ENCODE assay signal across 13 cellular contexts in the genomic region with DNA sequence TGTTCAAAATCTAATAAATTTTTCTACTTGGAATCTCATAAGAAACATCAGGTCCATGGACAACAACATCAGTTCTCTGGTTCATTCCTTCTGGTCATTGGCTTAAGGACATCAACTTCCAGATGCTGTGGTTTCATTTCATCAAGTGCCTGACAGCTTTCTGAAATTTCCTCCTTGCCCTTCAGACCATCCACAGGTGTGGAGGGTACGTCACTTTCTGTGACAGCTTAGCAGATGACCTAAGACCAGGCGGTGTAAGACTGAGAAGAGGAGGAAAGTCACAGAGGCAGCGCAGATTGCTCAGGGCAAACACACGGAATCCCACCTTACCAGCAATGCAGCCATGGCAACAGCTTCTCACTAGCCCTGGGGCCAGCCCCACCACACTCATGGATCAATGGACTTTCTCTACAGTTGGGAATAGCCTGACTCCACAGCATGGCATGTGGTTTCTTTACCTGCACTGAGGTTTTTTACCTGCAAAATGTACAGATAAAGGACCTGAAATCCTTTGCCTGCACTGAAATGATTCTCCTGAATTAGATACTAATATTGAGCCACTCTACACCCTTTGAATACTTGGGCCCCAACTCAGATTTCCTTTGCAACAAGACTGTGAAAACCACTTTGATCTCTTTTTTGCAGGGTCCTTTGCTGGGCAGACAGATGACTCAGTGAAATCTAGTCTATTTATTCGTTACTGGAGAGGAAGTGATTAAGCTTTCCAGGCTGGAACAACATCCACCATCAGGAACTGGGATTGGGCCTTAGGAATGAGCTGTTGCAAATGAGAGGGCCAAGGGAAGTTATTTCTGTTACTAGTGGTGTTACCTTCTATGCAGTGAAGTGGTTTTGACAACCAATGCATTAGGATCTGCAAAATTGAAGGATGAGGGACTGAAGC. TPM values are rescaled to one million over a fixed set of nuclear protein-coding genes. Genes with fewer than 3 reads are reported as not detected.
DNase-seq lines count a peak whose midpoint lies in the region; ATAC-seq lines count a peak whose summit lies in the region.
"Had no signal": no experiment of that assay in that cellular context is flagged by ENCODE, and none has a peak within 500 bp of the region (broad histone marks: within the 10 kb centered on the region; RNA-seq: fewer than 3 reads in every experiment).

No MANE protein-coding gene starts in this region.

- H3K36me3 ChIP-seq in H7 (replicated peaks; ENCODE audit: control insufficient read depth, insufficient read depth, low read length), result no peaks in the 10 kb centered on the region
- H3K36me3 ChIP-seq: vagina had no signal

- no peaks in the 10 kb centered on the region for H3K27me3 ChIP-seq in H7 (ENCODE audit: control insufficient read depth, insufficient read depth, low read length)
- H3K27me3 ChIP-seq: vagina had no signal

- no peak overlapping the region for H3K4me3 ChIP-seq in H7 (ENCODE audit: insufficient read depth, low read depth, low read length)
- H3K4me3 ChIP-seq: vagina had no signal

- DNase-seq in amniotic epithelial cell (ENCODE audit: low read depth) (peak; percentile 60), non-pigmented ciliary epithelial cell (ENCODE audit: low read depth) (peak; percentile 66), H7 (no peak), NCI-H510A treated with DMSO at 0.1 percent for 48 hours (lab: John Stamatoyannopoulos, UW) (no peak), T-helper 1 cell (no peak)
- DNase-seq: cortex of kidney, DMS153, T1000 had no signal

- ATAC-seq in GM18508 (IDR thresholded peaks at IDR 0.05; ENCODE audit: insufficient read depth, unreplicated experiment) (peak; percentile 33), HG02798 (IDR thresholded peaks at IDR 0.05; ENCODE audit: poor library complexity, unreplicated experiment) (peak; percentile 42), GM21381 (IDR thresholded peaks at IDR 0.05; ENCODE audit: unreplicated experiment) (no peak)

RNA-seq across cellular contexts. Expression of a gene that starts 26.9 kb away (rescaled TPM):
- total RNA-seq in H7 (2014; rRNA removed; shearing (Covaris generic)), result not detected in 2 replicates
- total RNA-seq: NCI-H460 had no signal

RNA-seq across cellular contexts. Expression of a gene that starts 30.8 kb away (rescaled TPM):
- total RNA-seq in H7 (2014; rRNA removed; shearing (Covaris generic)), result 8.7 and 11.0 TPM in 2 replicates

RNA-seq across cellular contexts. Expression of a gene that starts 50.4 kb away (rescaled TPM):
- 53.0 and 58.9 TPM in 2 replicates for total RNA-seq in H7 (2014; rRNA removed; shearing (Covaris generic))

Comparison
In these comparisons a context has a peak if more than half of its experiments do, and no peak if none do; other contexts are left out.
1. DNase-seq: peak in amniotic epithelial cell (single experiment) and non-pigmented ciliary epithelial cell (single experiment); none in H7 (single experiment), NCI-H510A treated with DMSO at 0.1 percent for 48 hours (single experiment) and T-helper 1 cell (0 of 5).